1 cellular context compared by ENCODE assay signal in the genomic region with DNA sequence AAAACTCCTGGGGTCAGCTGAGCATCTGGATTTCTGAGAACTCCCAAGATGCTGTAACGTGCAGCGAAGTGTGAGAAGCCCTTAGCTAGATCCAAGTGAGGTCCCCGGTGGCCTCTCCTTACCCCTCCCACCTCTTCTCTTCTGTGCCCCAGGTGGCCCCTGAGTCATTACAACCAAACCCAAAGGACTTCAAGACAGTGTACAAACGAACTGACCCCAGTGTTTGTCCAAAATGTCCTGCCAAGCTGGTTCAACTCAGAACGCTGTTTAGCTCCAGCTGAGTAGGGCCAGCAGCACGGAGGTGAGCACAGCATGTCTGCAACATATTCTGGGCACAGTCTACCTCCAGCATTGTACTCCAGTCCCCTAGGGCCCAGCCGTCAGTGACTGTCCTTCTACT.
TF ChIP-seq lines count a peak whose summit lies in the region.

No MANE protein-coding gene starts in this region.

TF ChIP-seq in Ishikawa, 13 proteins besides CTCF, POLR2A, EP300 and RAD21 (continued from another document):
- TF ChIP-seq, protein P1, sequence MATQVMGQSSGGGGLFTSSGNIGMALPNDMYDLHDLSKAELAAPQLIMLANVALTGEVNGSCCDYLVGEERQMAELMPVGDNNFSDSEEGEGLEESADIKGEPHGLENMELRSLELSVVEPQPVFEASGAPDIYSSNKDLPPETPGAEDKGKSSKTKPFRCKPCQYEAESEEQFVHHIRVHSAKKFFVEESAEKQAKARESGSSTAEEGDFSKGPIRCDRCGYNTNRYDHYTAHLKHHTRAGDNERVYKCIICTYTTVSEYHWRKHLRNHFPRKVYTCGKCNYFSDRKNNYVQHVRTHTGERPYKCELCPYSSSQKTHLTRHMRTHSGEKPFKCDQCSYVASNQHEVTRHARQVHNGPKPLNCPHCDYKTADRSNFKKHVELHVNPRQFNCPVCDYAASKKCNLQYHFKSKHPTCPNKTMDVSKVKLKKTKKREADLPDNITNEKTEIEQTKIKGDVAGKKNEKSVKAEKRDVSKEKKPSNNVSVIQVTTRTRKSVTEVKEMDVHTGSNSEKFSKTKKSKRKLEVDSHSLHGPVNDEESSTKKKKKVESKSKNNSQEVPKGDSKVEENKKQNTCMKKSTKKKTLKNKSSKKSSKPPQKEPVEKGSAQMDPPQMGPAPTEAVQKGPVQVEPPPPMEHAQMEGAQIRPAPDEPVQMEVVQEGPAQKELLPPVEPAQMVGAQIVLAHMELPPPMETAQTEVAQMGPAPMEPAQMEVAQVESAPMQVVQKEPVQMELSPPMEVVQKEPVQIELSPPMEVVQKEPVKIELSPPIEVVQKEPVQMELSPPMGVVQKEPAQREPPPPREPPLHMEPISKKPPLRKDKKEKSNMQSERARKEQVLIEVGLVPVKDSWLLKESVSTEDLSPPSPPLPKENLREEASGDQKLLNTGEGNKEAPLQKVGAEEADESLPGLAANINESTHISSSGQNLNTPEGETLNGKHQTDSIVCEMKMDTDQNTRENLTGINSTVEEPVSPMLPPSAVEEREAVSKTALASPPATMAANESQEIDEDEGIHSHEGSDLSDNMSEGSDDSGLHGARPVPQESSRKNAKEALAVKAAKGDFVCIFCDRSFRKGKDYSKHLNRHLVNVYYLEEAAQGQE (IDR thresholded peaks at IDR 0.05; ENCODE audit: low read depth), result no peak
- TF ChIP-seq ZBTB7A (IDR thresholded peaks at IDR 0.05; ENCODE audit: low read depth), result no peak
- no peak for TF ChIP-seq YY1 (IDR thresholded peaks at IDR 0.05; ENCODE audit: low read depth)
- TF ChIP-seq TCF12 (IDR thresholded peaks at IDR 0.05; ENCODE audit: low read depth), result peak; percentile 54
- peak; percentile 73 for TF ChIP-seq NFIC (IDR thresholded peaks at IDR 0.05)
- peak; percentile 28; the same call in 1 of the 2 replicates for TF ChIP-seq TEAD4 (IDR thresholded peaks at IDR 0.05)
- TF ChIP-seq FOXM1 (IDR thresholded peaks at IDR 0.05; ENCODE audit: borderline replicate concordance, low read depth), result peak; percentile 26; the same call in 1 of the 2 replicates
- no peak for TF ChIP-seq CEBPB (IDR thresholded peaks at IDR 0.05)
- TF ChIP-seq CREB1 (IDR thresholded peaks at IDR 0.05; ENCODE audit: low read depth), result no peak
- TF ChIP-seq, protein P2, sequence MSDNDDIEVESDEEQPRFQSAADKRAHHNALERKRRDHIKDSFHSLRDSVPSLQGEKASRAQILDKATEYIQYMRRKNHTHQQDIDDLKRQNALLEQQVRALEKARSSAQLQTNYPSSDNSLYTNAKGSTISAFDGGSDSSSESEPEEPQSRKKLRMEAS (IDR thresholded peaks at IDR 0.05), result peak; percentile 16; the same call in 1 of the 2 replicates
